Comparison of ENCODE assay signal across 14 cellular contexts in the genomic region with DNA sequence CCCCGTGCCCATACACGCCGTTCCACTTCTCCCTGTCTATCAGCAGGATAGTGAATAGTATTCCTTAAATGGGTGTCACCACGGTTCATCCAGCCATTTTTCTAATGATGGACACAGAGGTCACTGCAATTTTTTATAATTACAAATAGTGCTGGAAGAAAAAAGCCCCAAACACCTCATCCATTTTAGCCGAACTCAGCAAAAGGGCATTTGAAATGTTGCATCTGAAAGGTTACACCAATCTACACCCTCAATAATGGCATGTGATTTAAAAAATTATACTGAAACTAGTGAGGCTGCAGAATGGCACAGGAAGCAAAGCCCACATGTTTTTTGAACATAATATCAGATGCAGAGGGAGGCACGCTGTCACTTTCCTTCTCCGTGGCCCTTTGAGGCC. TPM values are rescaled to one million over a fixed set of nuclear protein-coding genes. Genes with fewer than 3 reads are reported as not detected.
DNase-seq lines count a peak whose midpoint lies in the region; ATAC-seq, FAIRE-seq and TF ChIP-seq lines count a peak whose summit lies in the region.
"Had no signal": no experiment of that assay in that cellular context is flagged by ENCODE, and none has a peak within 500 bp of the region (broad histone marks: within the 10 kb centered on the region; RNA-seq: fewer than 3 reads in every experiment).

No MANE protein-coding gene starts in this region.

- WGBS in K562 (ENCODE audit: insufficient coverage, low coverage, missing lambda C conversion rate) = 66% methylated on average over 6 of the region's 7 CpGs
- WGBS in aorta, 2 donors = 62 to 65% methylated on average over 7 of the region's 7 CpGs
- 80% methylated on average over 6 of the region's 7 CpGs for WGBS in mesenchymal stem cell

- H3K27ac ChIP-seq in K562 (ENCODE audit: extremely low read depth, low read depth, low read length) = no peak overlapping the region
- no peak overlapping the region for H3K27ac ChIP-seq in aorta (ENCODE audit: low read depth in 1 of 2, low read length in 2 of 2)
- H3K27ac ChIP-seq in mesenchymal stem cell (ENCODE audit: low read length, poor library complexity, severe bottlenecking) = no peak overlapping the region

- H3K36me3 Mint-ChIP-seq in nephron progenitor cell (ENCODE audit: low read depth) = no peaks in the 10 kb centered on the region
- H3K36me3 Mint-ChIP-seq: CD8-positive, alpha-beta memory T cell had no signal

- no peaks in the 10 kb centered on the region for H3K9me3 ChIP-seq in K562 (replicated peaks; ENCODE audit: control insufficient read depth, insufficient read depth, low read depth, low read length)
- no peaks in the 10 kb centered on the region for H3K9me3 ChIP-seq in aorta (ENCODE audit: control insufficient read depth, low read length)
- no peaks in the 10 kb centered on the region for H3K9me3 ChIP-seq in mesenchymal stem cell (ENCODE audit: control insufficient read depth, low read length)
- H3K9me3 ChIP-seq: Caco-2, HAP-1 had no signal

- FAIRE-seq in K562 (lab: Jason Lieb, UNC) = no peak
- FAIRE-seq: GM12892 had no signal

- no peak overlapping the region for H4K8ac ChIP-seq in mesenchymal stem cell (ENCODE audit: low read length)

- no peak overlapping the region for H2BK5ac ChIP-seq in mesenchymal stem cell (ENCODE audit: low read depth, low read length, poor library complexity, severe bottlenecking)

- H2AK5ac ChIP-seq in mesenchymal stem cell (ENCODE audit: low read length, severe bottlenecking) = no peak overlapping the region

- TF ChIP-seq RAD21 in K562 (CRISPR knock-in tag; conservative IDR thresholded peaks at IDR 0.05 in 1 of 2, IDR thresholded peaks at IDR 0.05 in 1 of 2) = no peak

- H3K4me3 ChIP-seq in K562 (no peak overlapping the region), aorta (ENCODE audit: low read length in 2 of 2) (no peak overlapping the region), mesenchymal stem cell (ENCODE audit: insufficient read depth in 1 of 2, low read depth in 1 of 2, low read length in 2 of 2) (no peak overlapping the region)
- H3K4me3 ChIP-seq: HAP-1 had no signal

- peak overlapping the region; percentile 11 for H3K4me3 Mint-ChIP-seq in nephron progenitor cell
- H3K4me3 Mint-ChIP-seq: CD8-positive, alpha-beta memory T cell had no signal

- no peak overlapping the region for H3K23ac ChIP-seq in mesenchymal stem cell (ENCODE audit: low read length in 2 of 2)

- H3K27ac Mint-ChIP-seq in nephron progenitor cell = no peak overlapping the region
- H3K27ac Mint-ChIP-seq: CD8-positive, alpha-beta memory T cell had no signal

- peak overlapping the region in 1 of 2 experiments; percentile 61; a peak in 1 of 4 replicates for H3K9ac ChIP-seq in K562 (ENCODE audit: insufficient read depth in 1 of 2, low read depth in 2 of 2, low read length in 2 of 2)
- H3K9ac ChIP-seq in mesenchymal stem cell (ENCODE audit: low read length) = no peak overlapping the region

- H3K79me1 ChIP-seq in mesenchymal stem cell (replicated peaks; ENCODE audit: low read length, poor library complexity, severe bottlenecking) = no peaks in the 10 kb centered on the region

- no peak overlapping the region for H4K91ac ChIP-seq in mesenchymal stem cell (ENCODE audit: low read length)

- H3K36me3 ChIP-seq in K562 (ENCODE audit: control insufficient read depth, insufficient read depth, low read length) = no peaks in the 10 kb centered on the region
- H3K36me3 ChIP-seq in aorta (ENCODE audit: control insufficient read depth in 1 of 2, insufficient read depth in 2 of 2, low read length in 1 of 2) = no peaks in the 10 kb centered on the region
- no peaks in the 10 kb centered on the region for H3K36me3 ChIP-seq in mesenchymal stem cell (ENCODE audit: control insufficient read depth in 1 of 2, insufficient read depth in 2 of 2, low read depth in 1 of 2, low read length in 2 of 2)
- H3K36me3 ChIP-seq: HAP-1 had no signal

- ATAC-seq in K562 (no peak), aorta (ENCODE audit: low FRiP score) (no peak)

- H3K14ac ChIP-seq in mesenchymal stem cell (ENCODE audit: low read length in 2 of 2) = no peak overlapping the region

- H2BK12ac ChIP-seq in mesenchymal stem cell (ENCODE audit: low read length in 2 of 2) = no peak overlapping the region

- H3K4me1 ChIP-seq in K562 (replicated peaks in 1 of 2; ENCODE audit: control insufficient read depth in 2 of 2, insufficient read depth in 2 of 2, low read length in 2 of 2) = peaks cover 39 to 53% of the 10 kb centered on the region in 2 experiments
- H3K4me1 ChIP-seq in aorta (ENCODE audit: control insufficient read depth in 1 of 2, insufficient read depth in 2 of 2, low read length in 2 of 2) = no peaks in the 10 kb centered on the region
- H3K4me1 ChIP-seq in mesenchymal stem cell (ENCODE audit: control insufficient read depth, insufficient read depth, low read depth, low read length) = no peaks in the 10 kb centered on the region
- H3K4me1 ChIP-seq: Caco-2, HAP-1 had no signal

- H3K27me3 ChIP-seq in K562 (ENCODE audit: control insufficient read depth in 2 of 2, insufficient read depth in 2 of 2, low read length in 2 of 2) (no peaks in the 10 kb centered on the region), aorta (ENCODE audit: control insufficient read depth in 1 of 2, insufficient read depth in 2 of 2, low read length in 1 of 2) (no peaks in the 10 kb centered on the region), mesenchymal stem cell (ENCODE audit: control insufficient read depth in 1 of 2, insufficient read depth in 1 of 2, low read length in 2 of 2) (peaks cover 13 to 53% of the 10 kb centered on the region in 2 experiments)

- TF ChIP-seq CTCF in K562 (IDR thresholded peaks at IDR 0.05 in 2 of 3, conservative IDR thresholded peaks at IDR 0.05 in 1 of 3; ENCODE audit: insufficient read depth in 2 of 3, low read depth in 1 of 3, low read length in 3 of 3) (no peak), nephron progenitor cell (IDR thresholded peaks at IDR 0.05) (no peak)

- H2AFZ ChIP-seq in K562 (ENCODE audit: low read depth, low read length) (peak overlapping the region; percentile 61), mesenchymal stem cell (ENCODE audit: low read depth, low read length) (no peak overlapping the region)

- H3K9me1 ChIP-seq in K562 (ENCODE audit: control insufficient read depth, insufficient read depth, low read length) = no peaks in the 10 kb centered on the region

- H3K4me2 ChIP-seq in K562 (ENCODE audit: insufficient read depth, low read length) = no peak overlapping the region
- no peak overlapping the region for H3K4me2 ChIP-seq in mesenchymal stem cell (ENCODE audit: low read length, poor library complexity, severe bottlenecking)

- H3K27me3 Mint-ChIP-seq in nephron progenitor cell (ENCODE audit: low read depth, poor library complexity) = peaks cover 6% of the 10 kb centered on the region

- no peak overlapping the region for H2BK120ac ChIP-seq in mesenchymal stem cell (ENCODE audit: low read depth, low read length)

- H3K18ac ChIP-seq in mesenchymal stem cell (ENCODE audit: low read depth in 1 of 2, low read length in 2 of 2) = no peak overlapping the region

- in situ Hi-C loops in K562 (cut with MboI) = no loop called here

- no peaks in the 10 kb centered on the region for H3K79me2 ChIP-seq in K562 (ENCODE audit: control insufficient read depth, insufficient read depth, low read length)

- H3K4me1 Mint-ChIP-seq in nephron progenitor cell = peaks cover 87% of the 10 kb centered on the region
- H3K4me1 Mint-ChIP-seq: CD8-positive, alpha-beta memory T cell had no signal

- TF ChIP-seq EP300 in K562 (IDR thresholded peaks at IDR 0.05; ENCODE audit: low read length) = no peak

- no TSS peak for BruUV-seq in K562 (replicated peaks; lab: Mats Ljungman, UMichigan)

- CTCF ChIA-PET in K562 (lab: Yijun Ruan, JAX; ENCODE audit: low intra/inter-chr PET ratio) = no interaction called here

- H3K4ac ChIP-seq in mesenchymal stem cell (ENCODE audit: low read depth in 1 of 2, low read length in 2 of 2) = no peak overlapping the region

- H3K9me3 Mint-ChIP-seq in nephron progenitor cell = no peaks in the 10 kb centered on the region
- H3K9me3 Mint-ChIP-seq: CD8-positive, alpha-beta memory T cell had no signal

- intact Hi-C loops in K562 (cut with micrococcal nuclease) = no loop called here
- intact Hi-C loops in aorta (cut with DNase I) = no loop called here

- DNase-seq in NCI-H2227 (lab: John Stamatoyannopoulos, UW; ENCODE audit: unreplicated experiment) (peak; percentile 66), K562 (ENCODE audit: extremely low read depth in 1 of 4, low spot score in 3 of 4) (no peak), nephron progenitor cell (no peak), amygdala (lab: John Stamatoyannopoulos, UW) (no peak), aorta (no peak), mesenchymal stem cell (no peak)
- DNase-seq: Caco-2; CD8-positive, alpha-beta memory T cell; DND-41; GDM1; GOT3 had no signal

- no peak for TF ChIP-seq POLR2A in K562 (conservative IDR thresholded peaks at IDR 0.05)

- no peaks in the 10 kb centered on the region for H4K20me1 ChIP-seq in K562 (replicated peaks; ENCODE audit: control insufficient read depth, insufficient read depth, low read length)

- POLR2A ChIA-PET in K562 (lab: Yijun Ruan, JAX) = no interaction called here

- H2BK15ac ChIP-seq in mesenchymal stem cell (ENCODE audit: low read depth, poor library complexity, severe bottlenecking) = no peak overlapping the region

TF ChIP-seq in K562, 482 proteins besides CTCF, POLR2A, EP300 and RAD21 (continues in another document):
- no peak for TF ChIP-seq MEF2A (IDR thresholded peaks at IDR 0.05; ENCODE audit: control insufficient read depth, low read depth, low read length)
- no peak for TF ChIP-seq ZNF263 (CRISPR knock-in tag; IDR thresholded peaks at IDR 0.05; ENCODE audit: borderline replicate concordance)

RNA-seq across cellular contexts. Expression of a gene that starts 39.1 kb away (rescaled TPM):
- 6.3 and 7.3 TPM in 2 replicates for total RNA-seq in K562 (2011; cell fraction: chromatin; rRNA removed; ENCODE audit: low replicate concordance)
- total RNA-seq in K562 (2011; cell fraction: nucleolus; rRNA removed) = 3.7 TPM in 2 replicates
- 5.4 and 7.5 TPM in 2 replicates for total RNA-seq in K562 (2011; cell fraction: nucleoplasm; rRNA removed)
- total RNA-seq in K562 (2014; rRNA removed) (0.37 and 0.77 TPM in 2 replicates), K562 (2014; rRNA removed; fragmentation: Illumina TruSeq; extraction: Trizol) (0.69 and 1.1 TPM in 2 replicates), K562 (2015; rRNA removed; fragmentation: Illumina TruSeq; extraction: Trizol) (0.83 and 1.3 TPM in 2 replicates), K562 (2021) (2.7 and 3.8 TPM in 2 replicates), aorta (100 to 1,000 TPM in 1 of 2 donors, 10 to 100 TPM in 1; 51.2 to 246 TPM)
- polyA plus RNA-seq in K562 (2011; rRNA removed) (0.05 TPM in 1 of 2 replicates, not detected in the other), K562 (2014; fragmentation: Illumina TruSeq; extraction: Trizol) (2.4 TPM in 2 replicates), K562 (2014; fragmentation: Nextera tagmentation; extraction: Ambion mirVana) (under 1 TPM; 0.10 to 0.15 TPM), K562 (2014; rRNA removed) (3.9 and 5.3 TPM in 2 replicates), aorta (100 to 1,000 TPM in 1 of 2 donors, 10 to 100 TPM in 1; 21.4 to 454 TPM)
- 0.06 and 0.09 TPM in 2 replicates for polyA plus RNA-seq in K562 (2011; cell fraction: cytosol; rRNA removed)
- 0.04 and 0.36 TPM in 2 replicates for polyA plus RNA-seq in K562 (2011; cell fraction: nucleus; rRNA removed)
- polyA plus RNA-seq in K562 (2012) = 2.7 and 17.3 TPM in 2 replicates
- polyA minus RNA-seq in K562 (2011; rRNA and poly(A)+ RNA removed) = not detected in 2 replicates
- polyA minus RNA-seq in K562 (2011; cell fraction: cytosol; rRNA and poly(A)+ RNA removed) = not detected in 2 replicates
- not detected in 2 replicates for polyA minus RNA-seq in K562 (2011; cell fraction: nucleus; rRNA and poly(A)+ RNA removed)
- polyA plus RNA-seq in mesenchymal stem cell (2013, experiment 1 of 2) = 0.12 TPM
- polyA plus RNA-seq in mesenchymal stem cell (2013, experiment 2 of 2) = 0.01 TPM
- total RNA-seq: Caco-2, HT-29 had no signal
- polyA plus RNA-seq: CD8-positive, alpha-beta memory T cell had no signal

Comparison
In these comparisons a context has a peak if more than half of its experiments do, and no peak if none do; other contexts are left out.
1. RNA of a gene that starts 39.1 kb away (total RNA-seq): 51.2 to 246 TPM in aorta; 0.37 to 7.5 TPM in K562; every median in the first group is over 4 times any median in the second.